ENCODE assay signal across 8 cellular contexts in genomic region chr2:237922641-237923361, GRCh38. TPM values are rescaled to one million over a fixed set of nuclear protein-coding genes. Genes with fewer than 3 reads are reported as not detected.
DNase-seq lines count a peak whose midpoint lies in the region; ATAC-seq and TF ChIP-seq lines count a peak whose summit lies in the region.

No MANE protein-coding gene starts in this region.

- no peak for DNase-seq in HFFc6
- no peak for DNase-seq in left cardiac atrium
- peak; percentile 24 to 44 for DNase-seq in stimulated activated CD4-positive, alpha-beta T cell treated with anti-CD3 and anti-CD28 coated beads, Interleukin-4, amount 100 ng/mL, for 4 hours
- DNase-seq in GDM1 (lab: John Stamatoyannopoulos, UW): no peak
- DNase-seq in epidermal melanocyte (ENCODE audit: insufficient read length, low spot score): no peak
- no peak for DNase-seq in glutamatergic neuron

- H3K36me3 Mint-ChIP-seq in HFFc6 (ENCODE audit: low read depth): no peaks in the 10 kb centered on the region
- H3K36me3 Mint-ChIP-seq in glutamatergic neuron (ENCODE audit: unreplicated experiment): peaks cover 4% of the 10 kb centered on the region

- peak; percentile 50 for ATAC-seq in SK-N-SH treated with all-trans-retinoic acid at 6 μM for 48 hours
- ATAC-seq in left cardiac atrium: peak; percentile 16 to 26
- no peak for ATAC-seq in GM21360 (IDR thresholded peaks at IDR 0.05; ENCODE audit: unreplicated experiment)

- TF ChIP-seq CTCF in HFFc6 (IDR thresholded peaks at IDR 0.05) (no peak), glutamatergic neuron (IDR thresholded peaks at IDR 0.05; ENCODE audit: partially characterized antibody, unreplicated experiment) (no peak)

- intact Hi-C loops in left cardiac atrium (cut with DNase I): loop anchor here in 1 of 2 donors (10.0 kb wide), 1 partner anchor 342 kb away; no protein-coding TSS in a partner anchor

- H3K4me3 Mint-ChIP-seq in HFFc6 (peak overlapping the region; percentile 70), glutamatergic neuron (ENCODE audit: unreplicated experiment) (no peak overlapping the region)

- H3K27ac Mint-ChIP-seq in HFFc6 (no peak overlapping the region), glutamatergic neuron (ENCODE audit: unreplicated experiment) (no peak overlapping the region)

- no peaks in the 10 kb centered on the region for H3K9me3 Mint-ChIP-seq in HFFc6
- H3K9me3 Mint-ChIP-seq in glutamatergic neuron (ENCODE audit: unreplicated experiment): peaks cover 1% of the 10 kb centered on the region

- peaks cover 8% of the 10 kb centered on the region; the same call in 1 of the 2 replicates for H3K27me3 Mint-ChIP-seq in HFFc6 (ENCODE audit: insufficient read depth)
- H3K27me3 Mint-ChIP-seq in glutamatergic neuron (ENCODE audit: unreplicated experiment): peaks cover 5% of the 10 kb centered on the region

- peaks cover 21% of the 10 kb centered on the region for H3K4me1 Mint-ChIP-seq in HFFc6 (ENCODE audit: low read depth)
- H3K4me1 Mint-ChIP-seq in glutamatergic neuron (ENCODE audit: low read depth, unreplicated experiment): peaks cover 2% of the 10 kb centered on the region

TF ChIP-seq in SK-N-SH treated with all-trans-retinoic acid at 6 μM for 48 hours, 23 proteins besides CTCF, POLR2A, EP300 and RAD21:
- TF ChIP-seq CSRNP3 (CRISPR knock-in tag; IDR thresholded peaks at IDR 0.05): no peak
- TF ChIP-seq ZFP30 (CRISPR knock-in tag; IDR thresholded peaks at IDR 0.05): no peak
- no peak for TF ChIP-seq PPARA (CRISPR knock-in tag; IDR thresholded peaks at IDR 0.05; ENCODE audit: borderline replicate concordance)
- no peak for TF ChIP-seq CSDC2 (CRISPR knock-in tag; IDR thresholded peaks at IDR 0.05)
- TF ChIP-seq ZNF565 (CRISPR knock-in tag; conservative IDR thresholded peaks at IDR 0.05; ENCODE audit: low read depth): no peak
- TF ChIP-seq CREB5 (CRISPR knock-in tag; IDR thresholded peaks at IDR 0.05; ENCODE audit: low read depth): no peak
- no peak for TF ChIP-seq ZNF8 (CRISPR knock-in tag; IDR thresholded peaks at IDR 0.05)
- TF ChIP-seq GLIS3 (CRISPR knock-in tag; IDR thresholded peaks at IDR 0.05): no peak
- TF ChIP-seq TCF4 (CRISPR knock-in tag; IDR thresholded peaks at IDR 0.05; ENCODE audit: borderline replicate concordance): no peak
- no peak for TF ChIP-seq ZNF70 (CRISPR knock-in tag; IDR thresholded peaks at IDR 0.05)
- no peak for TF ChIP-seq ZC3H10 (CRISPR knock-in tag; IDR thresholded peaks at IDR 0.05)
- no peak for TF ChIP-seq ZFP3 (CRISPR knock-in tag; IDR thresholded peaks at IDR 0.05)
- TF ChIP-seq TSHZ2 (CRISPR knock-in tag; IDR thresholded peaks at IDR 0.05): no peak
- no peak for TF ChIP-seq SNAI2 (CRISPR knock-in tag; IDR thresholded peaks at IDR 0.05)

RNA-seq across cellular contexts. Expression of gene UBE2F, which starts 44.0 kb away (rescaled TPM):
- 10 to 100 TPM; 48.7 to 54.1 (median 51.5) TPM for total RNA-seq in HFFc6 (2021; fragmentation: NEBNext Ultra II Directional; extraction: Animal tissue kit (Norgen Biotek cat#: 25700))
- 10 to 100 TPM; 66.1 to 87.8 TPM for total RNA-seq in left cardiac atrium
- 43.0 TPM for total RNA-seq in glutamatergic neuron (ENCODE audit: unreplicated experiment)

Comparison
In these comparisons a context has a peak if more than half of its experiments do, and no peak if none do; other contexts are left out.
1. DNase-seq: peak in stimulated activated CD4-positive, alpha-beta T cell treated with anti-CD3 and anti-CD28 coated beads, Interleukin-4, amount 100 ng/mL, for 4 hours (2 of 2); none in HFFc6 (single experiment), left cardiac atrium (single experiment), GDM1 (single experiment), epidermal melanocyte (single experiment) and glutamatergic neuron (single experiment).